15 cellular contexts compared by ENCODE assay signal in the genomic region with DNA sequence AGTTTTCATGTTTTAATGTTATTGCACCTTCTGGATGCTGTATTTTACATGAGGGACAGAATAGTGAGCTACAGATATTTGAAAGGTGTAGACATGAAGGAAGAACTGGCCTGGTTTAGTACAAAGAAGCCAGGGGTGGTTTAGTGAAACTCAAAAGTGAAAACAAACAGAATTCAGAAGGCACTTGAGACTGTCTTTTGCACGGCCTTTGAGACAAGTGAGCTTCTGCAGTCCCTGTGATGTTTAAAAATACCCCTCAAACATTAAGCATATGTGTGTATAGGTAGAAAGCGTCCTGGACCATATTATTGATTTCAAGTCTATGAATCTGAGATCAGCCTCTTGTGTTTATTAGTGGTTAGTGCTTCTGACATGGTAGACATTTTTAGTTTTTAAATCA.
DNase-seq lines count a peak whose midpoint lies in the region; ATAC-seq and TF ChIP-seq lines count a peak whose summit lies in the region.
"Had no signal": no experiment of that assay in that cellular context is flagged by ENCODE, and none has a peak within 500 bp of the region (broad histone marks: within the 10 kb centered on the region; RNA-seq: fewer than 3 reads in every experiment).

No MANE protein-coding gene starts in this region.

- H3K79me2 ChIP-seq in MM.1S (ENCODE audit: low read length) = peaks cover 100% of the 10 kb centered on the region

- H3K4me1 ChIP-seq in MM.1S (ENCODE audit: low read length) (peaks cover 19% of the 10 kb centered on the region), right lobe of liver (peaks cover 0 to 51% (median 19%) of the 10 kb centered on the region in 4 donors)

- H3K4me3 ChIP-seq in GM12865 (ENCODE audit: low read depth, low read length) = peak overlapping the region; percentile 39
- H3K4me3 ChIP-seq in MM.1S (ENCODE audit: low read length) = peak overlapping the region; percentile 77
- no peak overlapping the region for H3K4me3 ChIP-seq in H7 (ENCODE audit: insufficient read depth, low read depth, low read length)
- no peak overlapping the region for H3K4me3 ChIP-seq in right lobe of liver
- H3K4me3 ChIP-seq: ascending aorta had no signal

- no peaks in the 10 kb centered on the region for H4K20me1 ChIP-seq in MM.1S (ENCODE audit: insufficient read depth, low read length)

- H3K9me3 ChIP-seq in MM.1S (replicated peaks; ENCODE audit: insufficient read depth, low read length) (no peaks in the 10 kb centered on the region), right lobe of liver (no peaks in the 10 kb centered on the region)
- H3K9me3 ChIP-seq: ascending aorta had no signal

- H3K27ac ChIP-seq in MM.1S (ENCODE audit: low read length) (peak overlapping the region; percentile 90; the same call in 1 of the 2 replicates), right lobe of liver (no peak overlapping the region)
- H3K27ac ChIP-seq: ascending aorta had no signal

- ATAC-seq in GM19395 (IDR thresholded peaks at IDR 0.05; ENCODE audit: unreplicated experiment) (peak; percentile 71), HG02852 (IDR thresholded peaks at IDR 0.05; ENCODE audit: unreplicated experiment) (peak; percentile 67), right lobe of liver (no peak)
- ATAC-seq: activated CD4-positive, alpha-beta T cell treated with anti-CD3 and anti-CD28 coated beads for 36 hours had no signal

- H3F3A ChIP-seq in MM.1S (ENCODE audit: insufficient read depth, low read length) = peaks cover 30% of the 10 kb centered on the region

- peaks cover 6% of the 10 kb centered on the region; the same call in 1 of the 2 replicates for H3K36me3 ChIP-seq in MM.1S (replicated peaks; ENCODE audit: insufficient read depth, low read length)
- H3K36me3 ChIP-seq in H7 (replicated peaks; ENCODE audit: control insufficient read depth, insufficient read depth, low read length) = no peaks in the 10 kb centered on the region
- H3K36me3 ChIP-seq in right lobe of liver = no peaks in the 10 kb centered on the region
- H3K36me3 ChIP-seq: ascending aorta had no signal

- no peak for TF ChIP-seq POLR2A in right lobe of liver (IDR thresholded peaks at IDR 0.05)

- WGBS in right lobe of liver (ENCODE audit: insufficient coverage, low coverage, low lambda C conversion rate, missing lambda C conversion rate) = 77% methylated on average over 2 of the region's 2 CpGs

- peak overlapping the region; percentile 93 for H3K4me2 ChIP-seq in MM.1S (ENCODE audit: low read depth, low read length)

- H3K9me2 ChIP-seq in MM.1S (replicated peaks; ENCODE audit: insufficient read depth, low read length) = no peaks in the 10 kb centered on the region

- H3K9ac ChIP-seq in MM.1S (ENCODE audit: low read length) = peak overlapping the region; percentile 78; the same call in 1 of the 2 replicates

- intact Hi-C loops in right lobe of liver (cut with DNase I) = no loop called here

- TF ChIP-seq CTCF in GM12865 (IDR thresholded peaks at IDR 0.05; ENCODE audit: insufficient read depth, low read depth, low read length, missing control alignments) (no peak), MM.1S (IDR thresholded peaks at IDR 0.05; ENCODE audit: low read length) (no peak), right lobe of liver (IDR thresholded peaks at IDR 0.05) (no peak), GM20000 (IDR thresholded peaks at IDR 0.05; ENCODE audit: extremely low read depth, missing control alignments) (no peak)

- DNase-seq in GM12865 (ENCODE audit: low read depth) (peak; percentile 67), MM.1S (peak; percentile 78), H7 (no peak), right lobe of liver (no peak), GM20000 (ENCODE audit: low spot score) (no peak), Ammon's horn (ENCODE audit: low spot score) (no peak)
- DNase-seq: activated CD4-positive, alpha-beta T cell treated with anti-CD3 and anti-CD28 coated beads for 36 hours; DMS53; dorsolateral prefrontal cortex; NCI-H187; stimulated activated CD4-positive, alpha-beta T cell treated with anti-CD3 and anti-CD28 coated beads, Interleukin-2, amount 100 ng/mL, for 48 hours; stimulated activated naive CD4-positive, alpha-beta T cell treated with Interleukin-2 at 50 U/mL for 16 hours had no signal

- H2AFZ ChIP-seq in MM.1S (ENCODE audit: low read length) = no peak overlapping the region

- H3K27me3 ChIP-seq in MM.1S (replicated peaks; ENCODE audit: insufficient read depth, low read length) (no peaks in the 10 kb centered on the region), H7 (ENCODE audit: control insufficient read depth, insufficient read depth, low read length) (no peaks in the 10 kb centered on the region), right lobe of liver (no peaks in the 10 kb centered on the region)
- H3K27me3 ChIP-seq: ascending aorta, dorsolateral prefrontal cortex had no signal

Comparison
In these comparisons a context has a peak if more than half of its experiments do, and no peak if none do; other contexts are left out.
1. DNase-seq: peak in GM12865 (single experiment) and MM.1S (single experiment); none in H7 (single experiment), right lobe of liver (0 of 3), GM20000 (single experiment) and Ammon's horn (single experiment).
2. H3K4me3 ChIP-seq: peak in GM12865 (single experiment) and MM.1S (single experiment); none in H7 (single experiment) and right lobe of liver (0 of 3).
3. ATAC-seq: peak in GM19395 (single experiment) and HG02852 (single experiment); none in right lobe of liver (0 of 4).